In genomic region chr14:55373784-55374725, GRCh38 we compare ENCODE assay signal across 11 cellular contexts. TPM values are rescaled to one million over a fixed set of nuclear protein-coding genes. Genes with fewer than 3 reads are reported as not detected.
DNase-seq lines count a peak whose midpoint lies in the region; ATAC-seq and TF ChIP-seq lines count a peak whose summit lies in the region.
"Had no signal": no experiment of that assay in that cellular context is flagged by ENCODE, and none has a peak within 500 bp of the region (broad histone marks: within the 10 kb centered on the region; RNA-seq: fewer than 3 reads in every experiment).

No MANE protein-coding gene starts in this region.

- peak; percentile 60 for DNase-seq in EH (ENCODE audit: low read depth)
- DNase-seq in activated CD4-positive, alpha-beta T cell treated with anti-CD3 and anti-CD28 coated beads, Interleukin-2, amount 10 ng/mL, durations not matched to agents 7 days and 5 days: peak; percentile 29
- peak; percentile 20 for DNase-seq in fibroblast of the aortic adventitia (ENCODE audit: low read depth)
- no peak for DNase-seq in D341Med (ENCODE audit: low spot score)
- no peak for DNase-seq in NCI-H1092 treated with DMSO at 0.1 percent for 48 hours (lab: John Stamatoyannopoulos, UW)
- DNase-seq in chondrocyte (ENCODE audit: low spot score): no peak
- DNase-seq: effector CD8-positive, alpha-beta T cell; lower lobe of right lung; NCI-H1105 had no signal

- CTCF ChIA-PET in activated CD4-positive, alpha-beta T cell treated with anti-CD3 and anti-CD28 coated beads, Interleukin-2, amount 10 ng/mL, durations not matched to agents 7 days and 5 days (lab: Charles Lee): interaction anchor here (0.9 to 2.1 kb wide), 4 partner anchors 10 to 113 kb away, joined by 3 to 6 read pairs (median 4); no protein-coding TSS in a partner anchor

- TF ChIP-seq CTCF in fibroblast of the aortic adventitia (IDR thresholded peaks at IDR 0.05; ENCODE audit: insufficient read depth, low read length) (no peak), chondrocyte (IDR thresholded peaks at IDR 0.05) (no peak)

- H3K4me3 Mint-ChIP-seq in activated CD4-positive, alpha-beta T cell treated with anti-CD3 and anti-CD28 coated beads, Interleukin-2, amount 10 ng/mL, durations not matched to agents 7 days and 5 days: no peak overlapping the region
- no peak overlapping the region for H3K4me3 Mint-ChIP-seq in chondrocyte (ENCODE audit: unreplicated experiment)

- H3K27me3 Mint-ChIP-seq in activated CD4-positive, alpha-beta T cell treated with anti-CD3 and anti-CD28 coated beads, Interleukin-2, amount 10 ng/mL, durations not matched to agents 7 days and 5 days: no peaks in the 10 kb centered on the region
- H3K27me3 Mint-ChIP-seq in chondrocyte (ENCODE audit: low read depth): no peaks in the 10 kb centered on the region

- peak; percentile 71 for ATAC-seq in HG02852 (IDR thresholded peaks at IDR 0.05; ENCODE audit: unreplicated experiment)
- no peak for ATAC-seq in HG03108 (IDR thresholded peaks at IDR 0.05; ENCODE audit: unreplicated experiment)
- ATAC-seq: lower lobe of right lung had no signal

- H3K4me1 Mint-ChIP-seq in activated CD4-positive, alpha-beta T cell treated with anti-CD3 and anti-CD28 coated beads, Interleukin-2, amount 10 ng/mL, durations not matched to agents 7 days and 5 days: peaks cover 29% of the 10 kb centered on the region
- H3K4me1 Mint-ChIP-seq in chondrocyte (ENCODE audit: low read depth): peaks cover 8% of the 10 kb centered on the region

- POLR2A ChIA-PET in activated CD4-positive, alpha-beta T cell treated with anti-CD3 and anti-CD28 coated beads, Interleukin-2, amount 10 ng/mL, durations not matched to agents 7 days and 5 days (lab: Charles Lee): interaction anchor here (0.5 kb wide), 1 partner anchor 36 kb away, joined by 5 read pairs; no protein-coding TSS in a partner anchor

- no peaks in the 10 kb centered on the region for H3K9me3 Mint-ChIP-seq in activated CD4-positive, alpha-beta T cell treated with anti-CD3 and anti-CD28 coated beads, Interleukin-2, amount 10 ng/mL, durations not matched to agents 7 days and 5 days
- no peaks in the 10 kb centered on the region for H3K9me3 Mint-ChIP-seq in chondrocyte (ENCODE audit: low read depth)

- peak overlapping the region; percentile 83 for H3K27ac Mint-ChIP-seq in activated CD4-positive, alpha-beta T cell treated with anti-CD3 and anti-CD28 coated beads, Interleukin-2, amount 10 ng/mL, durations not matched to agents 7 days and 5 days
- H3K27ac Mint-ChIP-seq in chondrocyte (ENCODE audit: unreplicated experiment): no peak overlapping the region

- H3K4me3 ChIP-seq in fibroblast of the aortic adventitia (ENCODE audit: low read depth, low read length): no peak overlapping the region
- H3K4me3 ChIP-seq: lower lobe of right lung had no signal

- H3K36me3 Mint-ChIP-seq in activated CD4-positive, alpha-beta T cell treated with anti-CD3 and anti-CD28 coated beads, Interleukin-2, amount 10 ng/mL, durations not matched to agents 7 days and 5 days (ENCODE audit: low read depth): peaks cover 51% of the 10 kb centered on the region
- H3K36me3 Mint-ChIP-seq in chondrocyte (ENCODE audit: low read depth): peaks cover 22% of the 10 kb centered on the region

RNA-seq across cellular contexts. Expression of gene ATG14, which starts 37.6 kb away (rescaled TPM):
- 1 to 10 TPM; 5.3 to 6.1 TPM for total RNA-seq in activated CD4-positive, alpha-beta T cell treated with anti-CD3 and anti-CD28 coated beads, Interleukin-2, amount 10 ng/mL, durations not matched to agents 7 days and 5 days
- total RNA-seq in fibroblast of the aortic adventitia (ENCODE audit: low replicate concordance) (11.6 and 16.6 TPM in 2 replicates), chondrocyte (8.9 to 11.1 TPM (median 10.6 TPM) in 3 replicates)

Comparison
In these comparisons a context has a peak if more than half of its experiments do, and no peak if none do; other contexts are left out.
1. DNase-seq: peak in EH (single experiment), activated CD4-positive, alpha-beta T cell treated with anti-CD3 and anti-CD28 coated beads, Interleukin-2, amount 10 ng/mL, durations not matched to agents 7 days and 5 days (single experiment) and fibroblast of the aortic adventitia (single experiment); none in D341Med (single experiment), NCI-H1092 treated with DMSO at 0.1 percent for 48 hours (single experiment) and chondrocyte (single experiment).